21 cellular contexts compared by ENCODE assay signal in genomic region chr19:16260794-16261161, GRCh38.
DNase-seq lines count a peak whose midpoint lies in the region; ATAC-seq and TF ChIP-seq lines count a peak whose summit lies in the region.
"Had no signal": no experiment of that assay in that cellular context is flagged by ENCODE, and none has a peak within 500 bp of the region (broad histone marks: within the 10 kb centered on the region; RNA-seq: fewer than 3 reads in every experiment).

No MANE protein-coding gene starts in this region.

- no peaks in the 10 kb centered on the region for H3K79me2 ChIP-seq in hepatocyte

- ATAC-seq in stimulated activated naive B cell treated with anti-CD40 and anti-IgM and Interleukin-4, amounts not matched to agents 10 μg/mL and 1 μg/mL and 100 μg/mL, for 72 hours (replicated peaks): no peak
- no peak for ATAC-seq in GM18868 (IDR thresholded peaks at IDR 0.05; ENCODE audit: unreplicated experiment)
- ATAC-seq: heart left ventricle, sciatic nerve, upper lobe of right lung had no signal

- TF ChIP-seq CTCF in hepatocyte (IDR thresholded peaks at IDR 0.05; ENCODE audit: poor library complexity): no peak

- H3K27me3 Mint-ChIP-seq in activated naive CD4-positive, alpha-beta T cell treated with anti-CD3 and anti-CD28 coated beads, Interleukin-2, amount 50 U/mL, for 24 hours: no peaks in the 10 kb centered on the region
- H3K27me3 Mint-ChIP-seq in stimulated activated naive B cell treated with anti-CD40 and anti-IgM and Interleukin-4, amounts not matched to agents 10 μg/mL and 1 μg/mL and 100 μg/mL, for 72 hours: no peaks in the 10 kb centered on the region

- peak overlapping the region; percentile 20 for H3K4me3 Mint-ChIP-seq in activated naive CD4-positive, alpha-beta T cell treated with anti-CD3 and anti-CD28 coated beads, Interleukin-2, amount 50 U/mL, for 24 hours
- H3K4me3 Mint-ChIP-seq in stimulated activated naive B cell treated with anti-CD40 and anti-IgM and Interleukin-4, amounts not matched to agents 10 μg/mL and 1 μg/mL and 100 μg/mL, for 72 hours: peak overlapping the region; percentile 33 to 64

- H3K4me1 ChIP-seq in hepatocyte (ENCODE audit: insufficient read depth): peaks cover 23% of the 10 kb centered on the region

- H3K4me3 ChIP-seq in H7 (ENCODE audit: insufficient read depth, low read depth, low read length): no peak overlapping the region
- no peak overlapping the region for H3K4me3 ChIP-seq in hepatocyte
- H3K4me3 ChIP-seq: heart left ventricle, upper lobe of right lung had no signal

- no peaks in the 10 kb centered on the region for H4K20me1 ChIP-seq in hepatocyte (ENCODE audit: insufficient read depth, poor library complexity, severe bottlenecking)

- H3K27ac ChIP-seq in hepatocyte: peak overlapping the region; percentile 97

- H3K27me3 ChIP-seq in H7 (ENCODE audit: control insufficient read depth, insufficient read depth, low read length): no peaks in the 10 kb centered on the region
- no peaks in the 10 kb centered on the region for H3K27me3 ChIP-seq in hepatocyte
- H3K27me3 ChIP-seq: BE2C, heart left ventricle, upper lobe of right lung had no signal

- H3K4me2 ChIP-seq in hepatocyte: no peak overlapping the region

- H3K4me1 Mint-ChIP-seq in activated naive CD4-positive, alpha-beta T cell treated with anti-CD3 and anti-CD28 coated beads, Interleukin-2, amount 50 U/mL, for 24 hours: peaks cover 42% of the 10 kb centered on the region
- H3K4me1 Mint-ChIP-seq in stimulated activated naive B cell treated with anti-CD40 and anti-IgM and Interleukin-4, amounts not matched to agents 10 μg/mL and 1 μg/mL and 100 μg/mL, for 72 hours: peaks cover 45 to 70% of the 10 kb centered on the region in 2 donors

- H3K36me3 Mint-ChIP-seq in activated naive CD4-positive, alpha-beta T cell treated with anti-CD3 and anti-CD28 coated beads, Interleukin-2, amount 50 U/mL, for 24 hours: no peaks in the 10 kb centered on the region
- H3K36me3 Mint-ChIP-seq in stimulated activated naive B cell treated with anti-CD40 and anti-IgM and Interleukin-4, amounts not matched to agents 10 μg/mL and 1 μg/mL and 100 μg/mL, for 72 hours: peaks cover 3 to 8% of the 10 kb centered on the region in 2 donors

- H3K36me3 ChIP-seq in H7 (replicated peaks; ENCODE audit: control insufficient read depth, insufficient read depth, low read length) (no peaks in the 10 kb centered on the region), hepatocyte (replicated peaks; ENCODE audit: insufficient read depth, low read depth) (no peaks in the 10 kb centered on the region)
- H3K36me3 ChIP-seq: BE2C, heart left ventricle, upper lobe of right lung had no signal

- DNase-seq in activated naive CD4-positive, alpha-beta T cell (lab: John Stamatoyannopoulos, UW): no peak
- DNase-seq in H7 (peak; percentile 10), hepatocyte (ENCODE audit: low spot score) (no peak), dedifferentiated amniotic fluid mesenchymal stem cell (ENCODE audit: extremely low spot score) (no peak), DMS79 (lab: John Stamatoyannopoulos, UW) (no peak)
- no peak for DNase-seq in stimulated activated naive B cell treated with anti-CD40 and anti-IgM and Interleukin-4, amounts not matched to agents 10 μg/mL and 1 μg/mL and 100 μg/mL, for 72 hours
- DNase-seq: activated CD4-positive, alpha-beta T cell treated with anti-CD3 and anti-CD28 coated beads, Interleukin-2, amount 50 U/mL, for 4 hours; activated effector memory CD4-positive, alpha-beta T cell treated with Interleukin-2 at 50 U/mL for 16 hours; BE2C; cerebellar nuclear complex; HCEC 1CT; NCI-H1048; NCI-H187; NCI-H526 treated with DMSO at 0.1 percent for 48 hours; posterior cingulate gyrus; T-helper 9 cell; upper lobe of right lung had no signal

- 94% methylated on average over 4 of the region's 4 CpGs for WGBS in hepatocyte (ENCODE audit: low lambda C conversion rate, missing lambda C conversion rate)

- H2AFZ ChIP-seq in hepatocyte: no peak overlapping the region

- H3K9me2 ChIP-seq in hepatocyte (replicated peaks; ENCODE audit: insufficient read depth): no peaks in the 10 kb centered on the region

- H3K27ac Mint-ChIP-seq in activated naive CD4-positive, alpha-beta T cell treated with anti-CD3 and anti-CD28 coated beads, Interleukin-2, amount 50 U/mL, for 24 hours: peak overlapping the region; percentile 75
- H3K27ac Mint-ChIP-seq in stimulated activated naive B cell treated with anti-CD40 and anti-IgM and Interleukin-4, amounts not matched to agents 10 μg/mL and 1 μg/mL and 100 μg/mL, for 72 hours: peak overlapping the region; percentile 86

- H3K9me3 Mint-ChIP-seq in activated naive CD4-positive, alpha-beta T cell treated with anti-CD3 and anti-CD28 coated beads, Interleukin-2, amount 50 U/mL, for 24 hours: no peaks in the 10 kb centered on the region
- peaks cover 3 to 5% of the 10 kb centered on the region in 2 donors for H3K9me3 Mint-ChIP-seq in stimulated activated naive B cell treated with anti-CD40 and anti-IgM and Interleukin-4, amounts not matched to agents 10 μg/mL and 1 μg/mL and 100 μg/mL, for 72 hours

- no peaks in the 10 kb centered on the region for H3K9me3 ChIP-seq in hepatocyte (ENCODE audit: low read depth)
- H3K9me3 ChIP-seq: BE2C, heart left ventricle, upper lobe of right lung had no signal
